Comparison of ENCODE assay signal across 1 cellular context in the genomic region with DNA sequence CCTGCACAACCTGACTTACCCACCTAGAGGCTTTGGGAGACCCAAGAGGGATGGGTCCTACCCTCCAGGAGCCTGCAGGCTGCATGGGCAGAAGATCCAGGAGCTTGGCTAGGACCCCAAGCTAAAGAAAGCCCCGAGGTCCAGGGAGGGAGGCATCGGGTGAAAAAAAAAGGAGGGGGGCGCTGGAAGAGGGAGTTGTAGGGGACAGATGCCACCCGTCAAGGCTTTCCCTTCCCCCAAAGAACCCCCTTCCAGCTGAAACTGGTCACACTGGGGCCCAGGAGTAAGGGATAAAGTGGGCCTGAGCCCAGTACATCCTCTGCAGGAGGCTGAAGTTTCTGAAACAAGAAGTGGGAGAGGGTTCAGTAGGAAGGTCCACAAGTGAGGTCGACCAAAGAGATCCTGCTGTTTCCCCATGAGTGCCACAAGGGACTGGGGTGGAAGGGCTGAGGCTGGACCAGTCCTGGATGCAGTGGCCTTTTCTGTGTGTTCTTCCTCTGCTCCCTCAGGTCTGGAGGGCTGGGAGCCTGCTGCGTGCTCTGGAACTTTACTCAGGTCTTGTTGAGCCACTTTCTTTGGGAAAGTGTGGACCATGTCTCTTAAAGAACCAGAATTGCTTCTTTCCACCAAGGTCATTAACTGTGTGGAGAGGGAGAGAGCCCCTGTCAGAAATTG.
TF ChIP-seq lines count a peak whose summit lies in the region.

No MANE protein-coding gene starts in this region.

TF ChIP-seq in GM12878, 131 proteins besides CTCF, POLR2A, EP300 and RAD21:
- TF ChIP-seq CBX3 (IDR thresholded peaks at IDR 0.05; ENCODE audit: borderline replicate concordance, low read depth) (no peak), SMARCA5 (IDR thresholded peaks at IDR 0.05) (no peak), FOXK2 (IDR thresholded peaks at IDR 0.05) (no peak)
TF ChIP-seq in GM12878: peak in this region for 0.
